20 cellular contexts compared by ENCODE assay signal in the genomic region with DNA sequence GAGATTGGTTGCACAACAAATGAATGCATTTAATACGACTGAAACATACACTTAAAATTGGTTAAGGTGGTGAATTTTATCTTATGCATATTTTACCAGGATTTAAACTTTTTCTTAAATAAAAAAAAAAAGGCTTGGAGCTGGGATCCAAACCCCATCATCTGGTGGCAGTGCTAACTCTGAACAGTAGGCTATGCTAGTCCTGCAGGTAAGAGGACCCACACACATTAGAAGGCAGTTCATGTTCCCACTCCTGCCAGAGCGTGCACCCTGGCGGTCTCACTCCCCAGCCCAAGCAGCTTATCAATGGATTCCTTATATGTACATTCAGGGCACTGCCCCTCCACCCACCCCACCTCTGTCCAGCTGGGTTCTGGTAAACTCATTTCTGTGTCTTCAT. TPM values are rescaled to one million over a fixed set of nuclear protein-coding genes. Genes with fewer than 3 reads are reported as not detected.
"Had no signal": no experiment of that assay in that cellular context is flagged by ENCODE, and none has a peak within 500 bp of the region (broad histone marks: within the 10 kb centered on the region; RNA-seq: fewer than 3 reads in every experiment).

No MANE protein-coding gene starts in this region.

- H3K36me3 ChIP-seq: stomach had no signal

- H3K4me2 ChIP-seq: smooth muscle cell had no signal

- H3K4me1 Mint-ChIP-seq: activated CD4-positive, alpha-beta T cell treated with anti-CD3 and anti-CD28 coated beads, Interleukin-2, amount 10 ng/mL, durations not matched to agents 24 days and 14 days; endodermal cell; stimulated activated effector memory CD8-positive, alpha-beta T cell treated with anti-CD3 and anti-CD28 coated beads, Interleukin-12 subunit alpha, Interleukin-12 subunit beta, amount 100 ng/mL, for 72 hours had no signal

- H3K4me3 ChIP-seq: body of pancreas, psoas muscle, smooth muscle cell, stomach had no signal

- H3K9me3 Mint-ChIP-seq: activated CD4-positive, alpha-beta T cell treated with anti-CD3 and anti-CD28 coated beads, Interleukin-2, amount 10 ng/mL, durations not matched to agents 24 days and 14 days; activated CD8-positive, alpha-beta T cell treated with anti-CD3 and anti-CD28 coated beads for 36 hours; activated naive CD4-positive, alpha-beta T cell treated with anti-CD3 and anti-CD28 coated beads for 36 hours; endodermal cell; stimulated activated effector memory CD8-positive, alpha-beta T cell treated with anti-CD3 and anti-CD28 coated beads, Interleukin-12 subunit alpha, Interleukin-12 subunit beta, amount 100 ng/mL, for 72 hours; type B pancreatic cell had no signal

- H3K4me3 Mint-ChIP-seq: activated CD4-positive, alpha-beta T cell treated with anti-CD3 and anti-CD28 coated beads, Interleukin-2, amount 10 ng/mL, durations not matched to agents 24 days and 14 days; activated CD8-positive, alpha-beta T cell treated with anti-CD3 and anti-CD28 coated beads for 36 hours; activated naive CD4-positive, alpha-beta T cell treated with anti-CD3 and anti-CD28 coated beads for 36 hours; endodermal cell; naive thymus-derived CD8-positive, alpha-beta T cell; stimulated activated effector memory CD8-positive, alpha-beta T cell treated with anti-CD3 and anti-CD28 coated beads, Interleukin-12 subunit alpha, Interleukin-12 subunit beta, amount 100 ng/mL, for 72 hours; type B pancreatic cell had no signal

- H3K27me3 ChIP-seq: body of pancreas had no signal

- DNase-seq: activated CD4-positive, alpha-beta T cell treated with anti-CD3 and anti-CD28 coated beads, Interleukin-2, amount 10 ng/mL, durations not matched to agents 24 days and 14 days; activated CD8-positive, alpha-beta T cell treated with anti-CD3 and anti-CD28 coated beads for 36 hours; activated naive CD4-positive, alpha-beta T cell treated with anti-CD3 and anti-CD28 coated beads for 36 hours; activated T-cell treated with anti-CD3 and anti-CD28 coated beads, Interleukin-2, amount 50 U/mL, for 1 hour; body of pancreas; central memory CD4-positive, alpha-beta T cell; endodermal cell; kidney; left ventricle myocardium superior; naive thymus-derived CD8-positive, alpha-beta T cell; psoas muscle; right cardiac atrium; stimulated activated CD4-positive, alpha-beta T cell treated with anti-CD3 and anti-CD28 coated beads, Interleukin-4, amount 100 ng/mL, for 24 hours; stomach; T-helper 1 cell; T-helper 9 cell had no signal

- H3K4me1 ChIP-seq: body of pancreas, psoas muscle, stomach had no signal

- H3K9me3 ChIP-seq: body of pancreas, psoas muscle, stomach had no signal

- H3K27ac Mint-ChIP-seq: activated CD4-positive, alpha-beta T cell treated with anti-CD3 and anti-CD28 coated beads, Interleukin-2, amount 10 ng/mL, durations not matched to agents 24 days and 14 days; activated CD8-positive, alpha-beta T cell treated with anti-CD3 and anti-CD28 coated beads for 36 hours; activated naive CD4-positive, alpha-beta T cell treated with anti-CD3 and anti-CD28 coated beads for 36 hours; endodermal cell; naive thymus-derived CD8-positive, alpha-beta T cell; stimulated activated effector memory CD8-positive, alpha-beta T cell treated with anti-CD3 and anti-CD28 coated beads, Interleukin-12 subunit alpha, Interleukin-12 subunit beta, amount 100 ng/mL, for 72 hours; type B pancreatic cell had no signal

- H3K27ac ChIP-seq: body of pancreas, psoas muscle, stomach had no signal

- H3K36me3 Mint-ChIP-seq: stimulated activated effector memory CD8-positive, alpha-beta T cell treated with anti-CD3 and anti-CD28 coated beads, Interleukin-12 subunit alpha, Interleukin-12 subunit beta, amount 100 ng/mL, for 72 hours; type B pancreatic cell had no signal

- ATAC-seq: activated CD8-positive, alpha-beta T cell treated with anti-CD3 and anti-CD28 coated beads for 36 hours; body of pancreas; left ventricle myocardium superior; naive thymus-derived CD8-positive, alpha-beta T cell; psoas muscle; right cardiac atrium; stimulated activated effector memory CD8-positive, alpha-beta T cell treated with anti-CD3 and anti-CD28 coated beads, Interleukin-12 subunit alpha, Interleukin-12 subunit beta, amount 100 ng/mL, for 72 hours had no signal

RNA-seq across cellular contexts. Expression of gene CEBPA, which starts 31.3 kb away (rescaled TPM):
- polyA plus RNA-seq: fibroblast of lung had no signal
